1 cellular context compared by ENCODE assay signal in genomic region chr18:31609886-31610646, GRCh38.
TF ChIP-seq lines count a peak whose summit lies in the region.

No MANE protein-coding gene starts in this region.

TF ChIP-seq in GM23338, 12 proteins besides CTCF, POLR2A, EP300 and RAD21 (continued from another document):
- TF ChIP-seq REST (IDR thresholded peaks at IDR 0.05; ENCODE audit: unreplicated experiment) (no peak), POLR2AphosphoS5 (IDR thresholded peaks at IDR 0.05; ENCODE audit: low read depth) (no peak), EZH2phosphoT487 (IDR thresholded peaks at IDR 0.05; ENCODE audit: unreplicated experiment) (no peak), STAT1 (IDR thresholded peaks at IDR 0.05; ENCODE audit: unreplicated experiment) (no peak), CREB1 (CRISPR knock-in tag; IDR thresholded peaks at IDR 0.05; ENCODE audit: low read depth) (no peak), NANOG (IDR thresholded peaks at IDR 0.05; ENCODE audit: borderline replicate concordance) (no peak), ZNF462 (CRISPR knock-in tag; IDR thresholded peaks at IDR 0.05) (no peak)
